25 cellular contexts compared by ENCODE assay signal in the genomic region with DNA sequence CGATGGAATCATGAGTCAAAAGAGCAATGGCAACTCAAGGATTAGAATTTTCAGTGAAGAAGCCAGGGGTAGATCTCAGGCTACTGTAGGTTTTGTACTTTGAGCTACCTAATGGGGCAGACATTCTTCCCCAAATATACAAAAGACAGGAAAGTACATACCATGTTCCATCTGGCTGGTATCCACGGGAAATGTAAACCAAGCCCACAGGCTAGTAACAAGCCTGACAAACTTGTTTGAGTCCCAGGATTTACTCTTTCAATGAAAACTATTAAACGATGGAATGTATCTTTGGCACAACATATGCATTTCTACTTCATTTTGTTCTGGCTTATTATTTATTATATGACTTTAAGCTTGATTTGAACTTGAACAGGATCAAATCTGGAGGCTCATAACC. TPM values are rescaled to one million over a fixed set of nuclear protein-coding genes. Genes with fewer than 3 reads are reported as not detected.
A peak's percentile ranks its signal among the peaks of the same experiment; 100 is the strongest.
DNase-seq lines count a peak whose midpoint lies in the region; ATAC-seq, FAIRE-seq and TF ChIP-seq lines count a peak whose summit lies in the region.
"Had no signal": no experiment of that assay in that cellular context is flagged by ENCODE, and none has a peak within 500 bp of the region (broad histone marks: within the 10 kb centered on the region; RNA-seq: fewer than 3 reads in every experiment).

No MANE protein-coding gene starts in this region.

- no peaks in the 10 kb centered on the region for H3K36me3 Mint-ChIP-seq in CD8-positive, alpha-beta memory T cell
- H3K36me3 Mint-ChIP-seq: CD14-positive monocyte had no signal

- H2BK120ac ChIP-seq in H1 (replicated peaks; ENCODE audit: low read depth, low read length) = no peak overlapping the region

- TF ChIP-seq RAD21 in H1 (IDR thresholded peaks at IDR 0.05 in 1 of 2, conservative IDR thresholded peaks at IDR 0.05 in 1 of 2; ENCODE audit: low read depth in 2 of 2, low read length in 2 of 2) = no peak

- POLR2A ChIA-PET in H1 (lab: Charles Lee; ENCODE audit: partially characterized antibody) = no interaction called here
- POLR2A ChIA-PET in CD8-positive, alpha-beta memory T cell (lab: Charles Lee) = no interaction called here

- H3K4me1 ChIP-seq in RWPE2 (ENCODE audit: insufficient read depth, poor library complexity, severe bottlenecking) (no peaks in the 10 kb centered on the region), H1 (replicated peaks in 1 of 4; ENCODE audit: control insufficient read depth in 3 of 4, insufficient read depth in 4 of 4, low read length in 3 of 4) (peaks cover 0 to 7% (median 2%) of the 10 kb centered on the region in 4 experiments; a peak in 4 of 7 replicates), prostate gland (replicated peaks) (no peaks in the 10 kb centered on the region), sigmoid colon (peaks cover 0 to 10% (median 3%) of the 10 kb centered on the region in 4 donors)
- H3K4me1 ChIP-seq in CD8-positive, alpha-beta memory T cell (ENCODE audit: insufficient read depth, low read length) = no peaks in the 10 kb centered on the region
- H3K4me1 ChIP-seq: Peyer's patch, SJSA1 had no signal

- TF ChIP-seq POLR2A in H1 (IDR thresholded peaks at IDR 0.05; ENCODE audit: control extremely low read depth in 1 of 2, low read depth in 2 of 2, low read length in 2 of 2) = no peak
- TF ChIP-seq POLR2A in prostate gland (IDR thresholded peaks at IDR 0.05) = no peak
- TF ChIP-seq POLR2A in sigmoid colon (IDR thresholded peaks at IDR 0.05) = no peak

- no peaks in the 10 kb centered on the region for H3K79me2 ChIP-seq in H1 (ENCODE audit: control insufficient read depth in 1 of 2, insufficient read depth in 2 of 2, low read length in 2 of 2)

- 0 out of 3 replicates have a peak, but pooled peaks have one; percentile 25 for ATAC-seq in RWPE2 (ENCODE audit: low read depth)
- no peak for ATAC-seq in HG03571 (IDR thresholded peaks at IDR 0.05; ENCODE audit: unreplicated experiment)

- no peaks in the 10 kb centered on the region for H3K4me1 Mint-ChIP-seq in CD8-positive, alpha-beta memory T cell

- H3K27me3 Mint-ChIP-seq in CD8-positive, alpha-beta memory T cell = no peaks in the 10 kb centered on the region
- H3K27me3 Mint-ChIP-seq: B cell had no signal

- H2BK15ac ChIP-seq in H1 (ENCODE audit: low read length) = no peak overlapping the region

- H2AFZ ChIP-seq in H1 (ENCODE audit: low read length) = 0 out of 2 replicates have a peak overlapping the region, but pooled peaks have one; percentile 15

- no peak overlapping the region for H2BK20ac ChIP-seq in H1 (ENCODE audit: low read length)

- H3K4me3 Mint-ChIP-seq in CD8-positive, alpha-beta memory T cell = no peak overlapping the region
- H3K4me3 Mint-ChIP-seq: B cell, CD14-positive monocyte had no signal

- intact Hi-C loops in prostate gland (cut with DNase I) (no loop called here), sigmoid colon (cut with DNase I) (no loop called here)

- no peaks in the 10 kb centered on the region for H3K79me1 ChIP-seq in H1 (ENCODE audit: low read depth, low read length)

- DNase-seq in SIG-M5 treated with dmso at 0.1 percent for 504 hours (lab: John Stamatoyannopoulos, UW; ENCODE audit: unreplicated experiment) (peak; percentile 10), SIG-M5 (lab: John Stamatoyannopoulos, UW) (no peak), RWPE2 (ENCODE audit: low spot score) (no peak), H1 (ENCODE audit: low read depth in 1 of 2, low spot score in 2 of 2) (no peak), prostate gland (ENCODE audit: low spot score) (peak; percentile 30), sigmoid colon (no peak)
- DNase-seq in CD8-positive, alpha-beta memory T cell = no peak
- DNase-seq: Calu3, DMS79 treated with DMSO at 0.1 percent for 48 hours, GF-D8, Karpas-422, NCI-H1694, NCI-H2029 treated with DMSO at 0.1 percent for 48 hours, NCI-H2227 treated with DMSO at 0.1 percent for 48 hours, NCI-H510A, NCI-H69, Peyer's patch had no signal

- H3K27me3 ChIP-seq in RWPE2 (ENCODE audit: insufficient read depth, poor library complexity, severe bottlenecking) (no peaks in the 10 kb centered on the region), H1 (replicated peaks in 1 of 4; ENCODE audit: control insufficient read depth in 3 of 4, extremely low read depth in 1 of 4, insufficient read depth in 3 of 4, low read length in 3 of 4) (no peaks in the 10 kb centered on the region), prostate gland (replicated peaks; ENCODE audit: insufficient read depth) (no peaks in the 10 kb centered on the region), sigmoid colon (no peaks in the 10 kb centered on the region)
- H3K27me3 ChIP-seq in CD8-positive, alpha-beta memory T cell (ENCODE audit: insufficient read depth, low read length, poor library complexity, severe bottlenecking) = no peaks in the 10 kb centered on the region
- H3K27me3 ChIP-seq: Peyer's patch, SJSA1 had no signal

- H4K5ac ChIP-seq in H1 (ENCODE audit: insufficient read length, low read depth, low read length) = no peak overlapping the region

- H3K56ac ChIP-seq in H1 (replicated peaks; ENCODE audit: insufficient read length, low read depth, low read length) = no peak overlapping the region

- TF ChIP-seq CTCF in RWPE2 (IDR thresholded peaks at IDR 0.05; ENCODE audit: poor library complexity, severe bottlenecking) = no peak
- no peak for TF ChIP-seq CTCF in H1 (IDR thresholded peaks at IDR 0.05; ENCODE audit: control extremely low read depth in 1 of 3, insufficient read depth in 1 of 3, low read depth in 1 of 3, low read length in 3 of 3)
- no peak for TF ChIP-seq CTCF in prostate gland (IDR thresholded peaks at IDR 0.05)
- TF ChIP-seq CTCF in sigmoid colon (IDR thresholded peaks at IDR 0.05) = no peak

- no peak overlapping the region for H3K14ac ChIP-seq in H1 (ENCODE audit: insufficient read length)

- no peak overlapping the region for H3K4ac ChIP-seq in H1 (replicated peaks; ENCODE audit: insufficient read length, low read depth, low read length)

- H3K27ac ChIP-seq in RWPE2 (ENCODE audit: poor library complexity, severe bottlenecking) (no peak overlapping the region), H1 (ENCODE audit: low read depth, low read length) (no peak overlapping the region), prostate gland (no peak overlapping the region), sigmoid colon (no peak overlapping the region)
- no peak overlapping the region for H3K27ac ChIP-seq in CD8-positive, alpha-beta memory T cell (ENCODE audit: low read depth, low read length)
- H3K27ac ChIP-seq: 22Rv1, HL-60, Peyer's patch, SJSA1 had no signal

- H3K4me2 ChIP-seq in H1 (ENCODE audit: insufficient read depth in 1 of 2, low read depth in 2 of 2, low read length in 2 of 2) = no peak overlapping the region

- H4K8ac ChIP-seq in H1 (ENCODE audit: extremely low read depth, insufficient read depth, low read length) = no peak overlapping the region

- H3K23ac ChIP-seq in H1 (ENCODE audit: insufficient read length) = no peak overlapping the region

- H3K4me3 ChIP-seq in RWPE2 (ENCODE audit: severe bottlenecking) = no peak overlapping the region
- no peak overlapping the region for H3K4me3 ChIP-seq in H1 (ENCODE audit: extremely low read depth in 1 of 4, insufficient read depth in 2 of 4, low read depth in 3 of 4, low read length in 4 of 4)
- no peak overlapping the region for H3K4me3 ChIP-seq in prostate gland
- no peak overlapping the region for H3K4me3 ChIP-seq in sigmoid colon
- H3K4me3 ChIP-seq in CD8-positive, alpha-beta memory T cell (ENCODE audit: low read length) = no peak overlapping the region
- H3K4me3 ChIP-seq: Peyer's patch, SJSA1 had no signal

- no peaks in the 10 kb centered on the region for H4K20me1 ChIP-seq in H1 (replicated peaks in 1 of 2; ENCODE audit: control insufficient read depth in 1 of 2, insufficient read depth in 2 of 2, low read length in 2 of 2)

- H3K27ac Mint-ChIP-seq in CD8-positive, alpha-beta memory T cell = no peak overlapping the region
- H3K27ac Mint-ChIP-seq: B cell, CD14-positive monocyte had no signal

- 93% methylated on average over 3 of the region's 3 CpGs; no CpG with 5 or more reads in 1 of the 2 experiments for WGBS in H1 (ENCODE audit: extremely low coverage in 1 of 2, insufficient coverage in 1 of 2, insufficient read length in 1 of 2, insufficient replicate concordance in 2 of 2, low coverage in 1 of 2, low lambda C conversion rate in 2 of 2, missing lambda C conversion rate in 1 of 2), 2 experiments
- WGBS in prostate gland = 42% methylated on average over 3 of the region's 3 CpGs
- 60 to 78% methylated on average over 3 of the region's 3 CpGs for WGBS in sigmoid colon, 2 donors

- no peak overlapping the region for H3K18ac ChIP-seq in H1 (ENCODE audit: extremely low read depth, low read length)

- H3K36me3 ChIP-seq in RWPE2 (ENCODE audit: low read depth) (no peaks in the 10 kb centered on the region), H1 (ENCODE audit: control insufficient read depth in 2 of 4, insufficient read depth in 4 of 4, low read length in 3 of 4) (no peaks in the 10 kb centered on the region), prostate gland (no peaks in the 10 kb centered on the region), sigmoid colon (no peaks in the 10 kb centered on the region)
- H3K36me3 ChIP-seq in CD8-positive, alpha-beta memory T cell (ENCODE audit: insufficient read depth, low read length) = no peaks in the 10 kb centered on the region
- H3K36me3 ChIP-seq: Peyer's patch, SJSA1 had no signal

- no peak overlapping the region for H2AK5ac ChIP-seq in H1 (ENCODE audit: low read depth, low read length)

- CTCF ChIA-PET in H1 (lab: Charles Lee; ENCODE audit: partially characterized antibody) = interaction anchor here (1.1 to 1.9 kb wide), 4 partner anchors 21 to 207 kb away, joined by 3 to 6 read pairs (median 4); no protein-coding TSS in a partner anchor
- CTCF ChIA-PET in CD8-positive, alpha-beta memory T cell (lab: Charles Lee) = no interaction called here

- peak; percentile 19 for FAIRE-seq in H1 (lab: Jason Lieb, UNC)
- FAIRE-seq: GM12891, H54 had no signal

- H2BK5ac ChIP-seq in H1 (ENCODE audit: low read depth, low read length) = no peak overlapping the region

- no peak overlapping the region for H2BK12ac ChIP-seq in H1 (ENCODE audit: low read depth, low read length)

- TF ChIP-seq EP300 in H1 (IDR thresholded peaks at IDR 0.05; ENCODE audit: borderline replicate concordance in 1 of 2, low read depth in 2 of 2, low read length in 2 of 2) = no peak
- TF ChIP-seq EP300 in sigmoid colon (IDR thresholded peaks at IDR 0.05) = no peak

- no peak overlapping the region for H4K91ac ChIP-seq in H1 (replicated peaks; ENCODE audit: insufficient read length, low read length)

- H3K9me3 Mint-ChIP-seq in CD8-positive, alpha-beta memory T cell = peaks cover 0 to 4% (median 0%) of the 10 kb centered on the region in 5 donors

- H3K9me3 ChIP-seq in RWPE2 (ENCODE audit: severe bottlenecking) (no peaks in the 10 kb centered on the region), H1 (ENCODE audit: insufficient read depth in 2 of 2, low read depth in 1 of 2, low read length in 1 of 2) (no peaks in the 10 kb centered on the region), prostate gland (no peaks in the 10 kb centered on the region), sigmoid colon (no peaks in the 10 kb centered on the region)
- no peaks in the 10 kb centered on the region for H3K9me3 ChIP-seq in CD8-positive, alpha-beta memory T cell (ENCODE audit: low read length)
- H3K9me3 ChIP-seq: Peyer's patch, SJSA1 had no signal

- H3K9ac ChIP-seq in H1 (replicated peaks in 1 of 4; ENCODE audit: extremely low read depth in 1 of 4, low read depth in 3 of 4, low read length in 3 of 4) = no peak overlapping the region

- H3K23me2 ChIP-seq in H1 (ENCODE audit: low read depth, low read length) = no peaks in the 10 kb centered on the region; the same call in 1 of the 2 replicates

RNA-seq across cellular contexts. Expression of gene GOLIM4, which starts 44.2 kb away (rescaled TPM):
- total RNA-seq in H1 (2021; fragmentation: NEBNext Ultra II Directional; extraction: Animal tissue kit (Norgen Biotek cat#: 25700)) = 29.5 and 29.7 TPM in 2 replicates
- polyA plus RNA-seq in H1 (2011; rRNA removed) (5.0 and 5.6 TPM in 2 replicates), sigmoid colon (10 to 100 TPM; 12.3 to 37.4 (median 12.6) TPM)
- polyA plus RNA-seq in H1 (2011; cell fraction: cytosol; rRNA removed) = 12.9 TPM
- 18.2 TPM for polyA plus RNA-seq in H1 (2011; cell fraction: nucleus; rRNA removed)
- polyA plus RNA-seq in H1 (2012, experiment 1 of 2) = 19.9 to 27.9 TPM (median 23.0 TPM) in 4 replicates
- 1.3 TPM for polyA plus RNA-seq in H1 (2012, experiment 2 of 2)
- 37.5 TPM for polyA plus RNA-seq in H1 (2013, experiment 1 of 2)
- 42.2 TPM for polyA plus RNA-seq in H1 (2013, experiment 2 of 2)
- 11.9 and 15.9 TPM in 2 replicates for polyA minus RNA-seq in H1 (2011; rRNA and poly(A)+ RNA removed)
- polyA minus RNA-seq in H1 (2011; cell fraction: cytosol; rRNA and poly(A)+ RNA removed) = 14.0 TPM
- 32.4 TPM for polyA minus RNA-seq in H1 (2011; cell fraction: nucleus; rRNA and poly(A)+ RNA removed)
- total RNA-seq in prostate gland (10 to 100 TPM; 22.3 to 25.5 TPM), sigmoid colon (10 to 100 TPM; 27.1 to 33.2 (median 27.3) TPM)
- total RNA-seq in CD8-positive, alpha-beta memory T cell = 1 to 10 TPM; 7.2 to 7.3 TPM
- polyA plus RNA-seq in CD8-positive, alpha-beta memory T cell = 1.3 TPM

Comparison
In these comparisons a context has a peak if more than half of its experiments do, and no peak if none do; other contexts are left out.
1. DNase-seq: peak in SIG-M5 treated with dmso at 0.1 percent for 504 hours (single experiment) and prostate gland (single experiment); none in SIG-M5 (single experiment), RWPE2 (single experiment), H1 (0 of 2), sigmoid colon (single experiment) and CD8-positive, alpha-beta memory T cell (0 of 5).